Comparison of ENCODE assay signal across 15 cellular contexts in the genomic region with DNA sequence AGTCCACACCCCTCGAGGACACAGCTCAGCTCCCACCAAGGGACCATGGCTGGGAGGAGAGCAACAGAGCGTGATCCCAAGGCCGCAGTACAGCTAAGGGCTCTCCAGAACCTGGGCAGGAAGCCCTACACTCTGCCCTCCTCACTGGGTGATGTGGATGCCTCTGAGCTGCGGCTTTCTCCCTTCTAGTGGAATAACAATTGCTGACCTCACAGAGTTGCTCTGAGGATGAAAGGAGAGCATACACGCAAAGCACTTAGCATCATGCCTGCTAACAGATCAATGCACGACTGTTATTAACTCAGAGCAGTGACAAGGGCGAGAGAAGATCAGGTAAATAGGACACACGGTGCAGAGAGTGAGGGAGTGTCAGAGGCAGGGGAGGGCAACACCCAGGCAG.
A peak's percentile ranks its signal among the peaks of the same experiment; 100 is the strongest.
DNase-seq lines count a peak whose midpoint lies in the region; ATAC-seq, FAIRE-seq and TF ChIP-seq lines count a peak whose summit lies in the region.
"Had no signal": no experiment of that assay in that cellular context is flagged by ENCODE, and none has a peak within 500 bp of the region (broad histone marks: within the 10 kb centered on the region; RNA-seq: fewer than 3 reads in every experiment).

No MANE protein-coding gene starts in this region.

- no peaks in the 10 kb centered on the region for H3K27me3 Mint-ChIP-seq in activated CD4-positive, alpha-beta T cell treated with anti-CD3 and anti-CD28 coated beads, Interleukin-2, amount 10 ng/mL, durations not matched to agents 24 days and 14 days
- no peaks in the 10 kb centered on the region for H3K27me3 Mint-ChIP-seq in activated CD8-positive, alpha-beta T cell treated with anti-CD3 and anti-CD28 coated beads, Interleukin-2, amount 10 ng/mL, durations not matched to agents 7 days and 5 days (ENCODE audit: low read depth)
- H3K27me3 Mint-ChIP-seq in nephron progenitor cell (ENCODE audit: low read depth, poor library complexity) = no peaks in the 10 kb centered on the region

- DNase-seq in activated CD4-positive, alpha-beta T cell treated with anti-CD3 and anti-CD28 coated beads, Interleukin-2, amount 10 ng/mL, durations not matched to agents 24 days and 14 days = no peak
- DNase-seq in activated CD4-positive, alpha-beta T cell treated with anti-CD3 and anti-CD28 coated beads, Interleukin-2, amount 50 U/mL, for 48 hours = no peak
- DNase-seq in DMS153 treated with DMSO at 0.1 percent for 48 hours (lab: John Stamatoyannopoulos, UW; ENCODE audit: unreplicated experiment) = peak; percentile 20
- DNase-seq in activated CD8-positive, alpha-beta T cell treated with anti-CD3 and anti-CD28 coated beads, Interleukin-2, amount 10 ng/mL, durations not matched to agents 7 days and 5 days = no peak
- DNase-seq in nephron progenitor cell = no peak
- no peak for DNase-seq in GM19239 (ENCODE audit: insufficient read length, low spot score)
- no peak for DNase-seq in dermis blood vessel endothelial cell
- DNase-seq: central memory CD4-positive, alpha-beta T cell; DMS53; foreskin fibroblast; GM23248; NCI-H2081; occipital lobe; stimulated activated CD4-positive, alpha-beta T cell treated with anti-CD3 and anti-CD28 coated beads, Interleukin-4, amount 100 ng/mL, for 24 hours had no signal

- H3K36me3 Mint-ChIP-seq in activated CD4-positive, alpha-beta T cell treated with anti-CD3 and anti-CD28 coated beads, Interleukin-2, amount 10 ng/mL, durations not matched to agents 24 days and 14 days (ENCODE audit: low read depth) = no peaks in the 10 kb centered on the region
- H3K36me3 Mint-ChIP-seq in activated CD8-positive, alpha-beta T cell treated with anti-CD3 and anti-CD28 coated beads, Interleukin-2, amount 10 ng/mL, durations not matched to agents 7 days and 5 days (ENCODE audit: low read depth) = no peaks in the 10 kb centered on the region
- H3K36me3 Mint-ChIP-seq in nephron progenitor cell (ENCODE audit: low read depth) = no peaks in the 10 kb centered on the region

- no peak overlapping the region for H3K4me3 Mint-ChIP-seq in activated CD4-positive, alpha-beta T cell treated with anti-CD3 and anti-CD28 coated beads, Interleukin-2, amount 10 ng/mL, durations not matched to agents 24 days and 14 days
- H3K4me3 Mint-ChIP-seq in activated CD8-positive, alpha-beta T cell treated with anti-CD3 and anti-CD28 coated beads, Interleukin-2, amount 10 ng/mL, durations not matched to agents 7 days and 5 days = no peak overlapping the region
- no peak overlapping the region for H3K4me3 Mint-ChIP-seq in nephron progenitor cell

- no peak for FAIRE-seq in GM19239 (lab: Jason Lieb, UNC)

- H3K27ac Mint-ChIP-seq in activated CD4-positive, alpha-beta T cell treated with anti-CD3 and anti-CD28 coated beads, Interleukin-2, amount 10 ng/mL, durations not matched to agents 24 days and 14 days = peak overlapping the region; percentile 34
- peak overlapping the region; percentile 55 for H3K27ac Mint-ChIP-seq in activated CD8-positive, alpha-beta T cell treated with anti-CD3 and anti-CD28 coated beads, Interleukin-2, amount 10 ng/mL, durations not matched to agents 7 days and 5 days
- peak overlapping the region; percentile 6 for H3K27ac Mint-ChIP-seq in nephron progenitor cell

- CTCF ChIA-PET in activated CD8-positive, alpha-beta T cell treated with anti-CD3 and anti-CD28 coated beads, Interleukin-2, amount 10 ng/mL, durations not matched to agents 7 days and 5 days (lab: Charles Lee) = interaction anchor here (1.0 to 1.4 kb wide), 2 partner anchors 18 to 77 kb away, joined by 4 read pairs; no protein-coding TSS in a partner anchor

- intact Hi-C loops in activated CD4-positive, alpha-beta T cell treated with anti-CD3 and anti-CD28 coated beads, Interleukin-2, amount 10 ng/mL, durations not matched to agents 24 days and 14 days (cut with micrococcal nuclease) = no loop called here

- TF ChIP-seq CTCF in nephron progenitor cell (IDR thresholded peaks at IDR 0.05) = no peak

- no peak for ATAC-seq in activated CD8-positive, alpha-beta T cell treated with anti-CD3 and anti-CD28 coated beads, Interleukin-2, amount 10 ng/mL, durations not matched to agents 7 days and 5 days
- ATAC-seq in GM19395 (IDR thresholded peaks at IDR 0.05; ENCODE audit: unreplicated experiment) = no peak

- H3K4me1 Mint-ChIP-seq in activated CD4-positive, alpha-beta T cell treated with anti-CD3 and anti-CD28 coated beads, Interleukin-2, amount 10 ng/mL, durations not matched to agents 24 days and 14 days = peaks cover 53% of the 10 kb centered on the region
- peaks cover 74% of the 10 kb centered on the region for H3K4me1 Mint-ChIP-seq in activated CD8-positive, alpha-beta T cell treated with anti-CD3 and anti-CD28 coated beads, Interleukin-2, amount 10 ng/mL, durations not matched to agents 7 days and 5 days (ENCODE audit: low read depth)
- H3K4me1 Mint-ChIP-seq in nephron progenitor cell = peaks cover 26% of the 10 kb centered on the region

- no peaks in the 10 kb centered on the region for H3K9me3 Mint-ChIP-seq in activated CD4-positive, alpha-beta T cell treated with anti-CD3 and anti-CD28 coated beads, Interleukin-2, amount 10 ng/mL, durations not matched to agents 24 days and 14 days
- no peaks in the 10 kb centered on the region for H3K9me3 Mint-ChIP-seq in activated CD8-positive, alpha-beta T cell treated with anti-CD3 and anti-CD28 coated beads, Interleukin-2, amount 10 ng/mL, durations not matched to agents 7 days and 5 days (ENCODE audit: insufficient read depth)
- H3K9me3 Mint-ChIP-seq in nephron progenitor cell = no peaks in the 10 kb centered on the region

- POLR2A ChIA-PET in activated CD8-positive, alpha-beta T cell treated with anti-CD3 and anti-CD28 coated beads, Interleukin-2, amount 10 ng/mL, durations not matched to agents 7 days and 5 days (lab: Charles Lee) = interaction anchor here (0.9 kb wide), 1 partner anchor 12 kb away, joined by 3 read pairs; no protein-coding TSS in a partner anchor
